9 cellular contexts compared by ENCODE assay signal in the genomic region with DNA sequence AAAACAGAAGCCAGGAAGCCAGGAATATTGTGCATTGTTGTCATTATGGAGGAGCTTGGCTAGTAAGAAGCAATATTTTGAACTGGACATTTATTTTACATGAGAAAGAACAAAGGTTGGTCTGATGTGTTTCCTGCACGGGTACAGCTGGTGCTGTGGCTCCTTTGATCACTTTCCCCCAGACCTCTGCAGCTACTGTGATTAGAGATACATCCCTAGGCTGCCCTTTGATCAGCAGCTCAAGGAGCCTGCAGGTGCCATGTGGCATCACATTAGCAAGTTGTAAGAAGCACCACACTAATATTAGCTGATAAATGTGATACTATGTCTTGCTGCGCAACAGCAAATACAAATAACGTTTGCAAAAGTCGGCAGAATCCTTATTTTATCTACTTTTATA. TPM values are rescaled to one million over a fixed set of nuclear protein-coding genes. Genes with fewer than 3 reads are reported as not detected.
DNase-seq lines count a peak whose midpoint lies in the region; ATAC-seq and TF ChIP-seq lines count a peak whose summit lies in the region.
"Had no signal": no experiment of that assay in that cellular context is flagged by ENCODE, and none has a peak within 500 bp of the region (broad histone marks: within the 10 kb centered on the region; RNA-seq: fewer than 3 reads in every experiment).

No MANE protein-coding gene starts in this region.

- no peaks in the 10 kb centered on the region for H3K9me3 Mint-ChIP-seq in endothelial cell (ENCODE audit: unreplicated experiment)
- H3K9me3 Mint-ChIP-seq in nephron progenitor cell = no peaks in the 10 kb centered on the region
- H3K9me3 Mint-ChIP-seq in activated T-helper 17 cell treated with anti-CD3 and anti-CD28 coated beads, Interleukin-2, amount 50 U/mL, for 72 hours = peaks cover 8% of the 10 kb centered on the region
- H3K9me3 Mint-ChIP-seq: activated CD4-positive, alpha-beta memory T cell treated with anti-CD3 and anti-CD28 coated beads, Interleukin-2, amount 10 ng/mL, durations not matched to agents 7 days and 5 days had no signal

- H3K4me1 Mint-ChIP-seq in endothelial cell (ENCODE audit: unreplicated experiment) (peaks cover 42% of the 10 kb centered on the region), nephron progenitor cell (peaks cover 66% of the 10 kb centered on the region)
- no peaks in the 10 kb centered on the region for H3K4me1 Mint-ChIP-seq in activated T-helper 17 cell treated with anti-CD3 and anti-CD28 coated beads, Interleukin-2, amount 50 U/mL, for 72 hours

- no peak for TF ChIP-seq POLR2A in Peyer's patch (IDR thresholded peaks at IDR 0.05)

- WGBS in aorta, 2 donors = 23 to 24% methylated on average over 4 of the region's 4 CpGs

- ATAC-seq in Right ventricle myocardium superior (ENCODE audit: poor library complexity) = no peak
- ATAC-seq in aorta (ENCODE audit: low FRiP score) = no peak
- no peak for ATAC-seq in activated T-helper 17 cell treated with anti-CD3 and anti-CD28 coated beads, Interleukin-2, amount 50 U/mL, for 72 hours (replicated peaks)

- DNase-seq in right atrium auricular region (ENCODE audit: low spot score) (no peak), Right ventricle myocardium superior (no peak), endothelial cell (ENCODE audit: low spot score) (no peak), nephron progenitor cell (no peak), aorta (no peak), Peyer's patch (no peak), NCI-H2081 (lab: John Stamatoyannopoulos, UW) (no peak)

- H3K27me3 Mint-ChIP-seq in endothelial cell (ENCODE audit: unreplicated experiment) = peaks cover 7% of the 10 kb centered on the region
- H3K27me3 Mint-ChIP-seq in nephron progenitor cell (ENCODE audit: low read depth, poor library complexity) = peaks cover 11% of the 10 kb centered on the region
- peaks cover 49% of the 10 kb centered on the region for H3K27me3 Mint-ChIP-seq in activated T-helper 17 cell treated with anti-CD3 and anti-CD28 coated beads, Interleukin-2, amount 50 U/mL, for 72 hours

- H3K4me3 ChIP-seq in right atrium auricular region = peak overlapping the region; percentile 68 to 80
- H3K4me3 ChIP-seq in aorta (ENCODE audit: low read length in 2 of 2) = peak overlapping the region; percentile 97 to 99
- peak overlapping the region in 2 of 4 donors; percentile 4 to 93 for H3K4me3 ChIP-seq in Peyer's patch

- no peaks in the 10 kb centered on the region for H3K27me3 ChIP-seq in right atrium auricular region
- no peaks in the 10 kb centered on the region for H3K27me3 ChIP-seq in aorta (ENCODE audit: control insufficient read depth in 1 of 2, insufficient read depth in 2 of 2, low read length in 1 of 2)
- H3K27me3 ChIP-seq in Peyer's patch = no peaks in the 10 kb centered on the region

- H3K4me3 Mint-ChIP-seq in endothelial cell (ENCODE audit: unreplicated experiment) (peak overlapping the region; percentile 98), nephron progenitor cell (peak overlapping the region; percentile 94)
- H3K4me3 Mint-ChIP-seq in activated T-helper 17 cell treated with anti-CD3 and anti-CD28 coated beads, Interleukin-2, amount 50 U/mL, for 72 hours = no peak overlapping the region
- H3K4me3 Mint-ChIP-seq: activated CD4-positive, alpha-beta memory T cell treated with anti-CD3 and anti-CD28 coated beads, Interleukin-2, amount 10 ng/mL, durations not matched to agents 7 days and 5 days had no signal

- H3K27ac ChIP-seq in right atrium auricular region (peak overlapping the region; percentile 88 to 90), aorta (ENCODE audit: low read depth in 1 of 2, low read length in 2 of 2) (peak overlapping the region in 1 of 2 donors; percentile 76), Peyer's patch (peak overlapping the region in 2 of 4 donors; percentile 1 to 6)

- H3K9me3 ChIP-seq in right atrium auricular region (no peaks in the 10 kb centered on the region), aorta (ENCODE audit: control insufficient read depth, low read length) (no peaks in the 10 kb centered on the region), Peyer's patch (no peaks in the 10 kb centered on the region)

- H3K4me1 ChIP-seq in right atrium auricular region (peaks cover 0 to 34% of the 10 kb centered on the region in 2 donors), aorta (ENCODE audit: control insufficient read depth in 1 of 2, insufficient read depth in 2 of 2, low read length in 2 of 2) (peaks cover 3 to 4% of the 10 kb centered on the region in 2 donors), Peyer's patch (peaks cover 0 to 22% (median 0%) of the 10 kb centered on the region in 4 donors)

- intact Hi-C loops in Right ventricle myocardium superior (cut with DNase I) (no loop called here), aorta (cut with DNase I) (loop anchor here (2.0 to 10.0 kb wide), 6 partner anchors 137 to 492 kb away; no protein-coding TSS in a partner anchor)

- H3K27ac Mint-ChIP-seq in endothelial cell (ENCODE audit: unreplicated experiment) (no peak overlapping the region), nephron progenitor cell (no peak overlapping the region)
- no peak overlapping the region for H3K27ac Mint-ChIP-seq in activated T-helper 17 cell treated with anti-CD3 and anti-CD28 coated beads, Interleukin-2, amount 50 U/mL, for 72 hours
- H3K27ac Mint-ChIP-seq: activated CD4-positive, alpha-beta memory T cell treated with anti-CD3 and anti-CD28 coated beads, Interleukin-2, amount 10 ng/mL, durations not matched to agents 7 days and 5 days had no signal

- H3K36me3 Mint-ChIP-seq in endothelial cell (ENCODE audit: low read depth, unreplicated experiment) (peaks cover 2% of the 10 kb centered on the region), nephron progenitor cell (ENCODE audit: low read depth) (peaks cover 3% of the 10 kb centered on the region)
- no peaks in the 10 kb centered on the region for H3K36me3 Mint-ChIP-seq in activated T-helper 17 cell treated with anti-CD3 and anti-CD28 coated beads, Interleukin-2, amount 50 U/mL, for 72 hours (ENCODE audit: low read depth)

- no peaks in the 10 kb centered on the region for H3K36me3 ChIP-seq in right atrium auricular region
- no peaks in the 10 kb centered on the region for H3K36me3 ChIP-seq in aorta (ENCODE audit: control insufficient read depth in 1 of 2, insufficient read depth in 2 of 2, low read length in 1 of 2)
- no peaks in the 10 kb centered on the region for H3K36me3 ChIP-seq in Peyer's patch

- TF ChIP-seq CTCF in right atrium auricular region (IDR thresholded peaks at IDR 0.05) (no peak), endothelial cell (IDR thresholded peaks at IDR 0.05; ENCODE audit: unreplicated experiment) (no peak), nephron progenitor cell (IDR thresholded peaks at IDR 0.05) (no peak), Peyer's patch (IDR thresholded peaks at IDR 0.05) (peak in 1 of 6 experiments; percentile 14)

RNA-seq across cellular contexts. Expression of a gene that starts 2.5 kb away (rescaled TPM):
- total RNA-seq in right atrium auricular region (10 to 100 TPM; 17.0 to 17.1 TPM), Right ventricle myocardium superior (14.9 TPM), endothelial cell (ENCODE audit: unreplicated experiment) (22.0 TPM), aorta (10 to 100 TPM; 45.6 to 51.5 TPM), Peyer's patch (10 to 100 TPM in 2 of 4 donors, 1 to 10 TPM in 2; 4.4 to 17.3 (median 11.5) TPM)
- 10 to 100 TPM; 11.8 to 12.8 TPM for polyA plus RNA-seq in aorta
- not detected for total RNA-seq in activated T-helper 17 cell treated with anti-CD3 and anti-CD28 coated beads, Interleukin-2, amount 50 U/mL, for 72 hours
- total RNA-seq: activated CD4-positive, alpha-beta memory T cell treated with anti-CD3 and anti-CD28 coated beads, Interleukin-2, amount 10 ng/mL, durations not matched to agents 7 days and 5 days had no signal

Comparison
In these comparisons a context has a peak if more than half of its experiments do, and no peak if none do; other contexts are left out.
1. RNA of a gene that starts 2.5 kb away (total RNA-seq): 45.6 to 51.5 TPM in aorta, 22.0 TPM in endothelial cell (single experiment), 17.0 to 17.1 TPM in right atrium auricular region, 4.4 to 17.3 TPM in Peyer's patch and 14.9 TPM in Right ventricle myocardium superior (single experiment); not detected in activated T-helper 17 cell treated with anti-CD3 and anti-CD28 coated beads, Interleukin-2, amount 50 U/mL, for 72 hours; every median in the first group is over 4 times any median in the second.